In the genomic region with DNA sequence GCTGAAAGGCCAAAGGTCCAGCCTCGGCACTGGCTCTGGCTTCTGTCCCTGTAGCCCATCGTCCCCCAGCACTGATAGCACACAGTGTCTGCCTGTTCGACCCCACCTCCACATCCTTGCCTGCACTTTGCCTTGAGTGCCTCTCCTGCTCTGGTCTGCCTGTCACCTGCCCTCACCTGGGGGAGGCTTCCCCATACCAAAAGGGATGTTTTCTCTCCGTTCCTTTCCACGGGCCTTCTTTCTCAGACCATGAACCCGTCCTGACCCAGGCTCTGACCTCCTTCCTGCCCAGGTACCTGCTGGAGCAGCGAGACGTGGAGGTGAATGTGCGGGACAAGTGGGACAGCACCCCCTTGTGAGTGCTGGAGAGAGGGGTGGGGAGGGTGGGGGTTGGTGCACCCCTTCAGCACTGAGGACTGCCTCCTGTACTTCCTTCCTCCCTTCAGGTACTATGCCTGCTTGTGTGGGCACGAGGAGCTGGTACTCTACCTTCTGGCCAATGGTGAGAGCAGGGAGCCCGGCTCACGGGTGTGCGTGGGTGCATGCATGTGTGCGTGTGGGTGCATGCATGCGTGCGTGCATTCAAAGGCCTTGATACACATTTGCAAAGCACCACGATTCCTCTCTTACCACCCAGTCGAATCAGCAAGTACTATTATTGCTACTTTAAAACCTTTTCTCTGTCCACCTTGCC, we compare ENCODE assay signal across 9 cellular contexts. TPM values are rescaled to one million over a fixed set of nuclear protein-coding genes. Genes with fewer than 3 reads are reported as not detected.
DNase-seq lines count a peak whose midpoint lies in the region; ATAC-seq and TF ChIP-seq lines count a peak whose summit lies in the region.
"Had no signal": no experiment of that assay in that cellular context is flagged by ENCODE, and none has a peak within 500 bp of the region (broad histone marks: within the 10 kb centered on the region; RNA-seq: fewer than 3 reads in every experiment).

No MANE protein-coding gene starts in this region.

- H3K4me3 Mint-ChIP-seq in CD8-positive, alpha-beta memory T cell: peak overlapping the region; percentile 86 to 91 (median 88)
- peak overlapping the region; percentile 87 for H3K4me3 Mint-ChIP-seq in WTC11

- TF ChIP-seq POLR2A in prostate gland (IDR thresholded peaks at IDR 0.05): no peak

- POLR2A ChIA-PET in CD8-positive, alpha-beta memory T cell (lab: Charles Lee): no interaction called here
- POLR2A ChIA-PET in WTC11 (lab: Charles Lee): no interaction called here

- no peaks in the 10 kb centered on the region for H3K9me3 ChIP-seq in CD8-positive, alpha-beta memory T cell (ENCODE audit: low read length)
- H3K9me3 ChIP-seq in prostate gland: no peaks in the 10 kb centered on the region

- no peaks in the 10 kb centered on the region for H3K27me3 ChIP-seq in CD8-positive, alpha-beta memory T cell (ENCODE audit: insufficient read depth, low read length, poor library complexity, severe bottlenecking)
- no peaks in the 10 kb centered on the region for H3K27me3 ChIP-seq in prostate gland (replicated peaks; ENCODE audit: insufficient read depth)

- no peak overlapping the region for H3K27ac ChIP-seq in CD8-positive, alpha-beta memory T cell (ENCODE audit: low read depth, low read length)
- no peak overlapping the region for H3K27ac ChIP-seq in prostate gland
- H3K27ac ChIP-seq: parathyroid adenoma had no signal

- TF ChIP-seq CTCF in WTC11 (IDR thresholded peaks at IDR 0.05) (no peak), foreskin fibroblast (IDR thresholded peaks at IDR 0.05; ENCODE audit: low read depth, low read length) (no peak), prostate gland (IDR thresholded peaks at IDR 0.05) (no peak)

- H3K4me1 Mint-ChIP-seq in CD8-positive, alpha-beta memory T cell: peaks cover 26 to 52% (median 27%) of the 10 kb centered on the region in 3 donors
- H3K4me1 Mint-ChIP-seq in WTC11: peaks cover 12% of the 10 kb centered on the region

- H3K27ac Mint-ChIP-seq in CD8-positive, alpha-beta memory T cell: peak overlapping the region; percentile 83 to 96 (median 92)
- H3K27ac Mint-ChIP-seq in WTC11: no peak overlapping the region

- CTCF ChIA-PET in CD8-positive, alpha-beta memory T cell (lab: Charles Lee): no interaction called here
- CTCF ChIA-PET in WTC11 (lab: Charles Lee): no interaction called here

- peak overlapping the region; percentile 83 for H3K4me3 ChIP-seq in CD8-positive, alpha-beta memory T cell (ENCODE audit: low read length)
- H3K4me3 ChIP-seq in foreskin fibroblast (ENCODE audit: low read depth in 1 of 2, low read length in 2 of 2) (peak overlapping the region; percentile 70 to 73), prostate gland (peak overlapping the region; percentile 72 to 86)

- no peaks in the 10 kb centered on the region for H3K9me3 Mint-ChIP-seq in CD8-positive, alpha-beta memory T cell
- H3K9me3 Mint-ChIP-seq in WTC11: no peaks in the 10 kb centered on the region

- peaks cover 0 to 50% (median 6%) of the 10 kb centered on the region in 3 donors for H3K36me3 Mint-ChIP-seq in CD8-positive, alpha-beta memory T cell
- no peaks in the 10 kb centered on the region for H3K36me3 Mint-ChIP-seq in WTC11

- H3K4me1 ChIP-seq in CD8-positive, alpha-beta memory T cell (ENCODE audit: insufficient read depth, low read length): peaks cover 16% of the 10 kb centered on the region
- no peaks in the 10 kb centered on the region for H3K4me1 ChIP-seq in prostate gland (replicated peaks)

- peak in 1 of 5 donors; percentile 24 for DNase-seq in CD8-positive, alpha-beta memory T cell
- DNase-seq in WTC11 (ENCODE audit: low spot score) (no peak), foreskin fibroblast (no peak), prostate gland (ENCODE audit: low spot score) (no peak), NCI-H510A treated with DMSO at 0.1 percent for 48 hours (lab: John Stamatoyannopoulos, UW) (no peak), MV-4-11 (lab: John Stamatoyannopoulos, UW) (no peak)

- H3K27me3 Mint-ChIP-seq in CD8-positive, alpha-beta memory T cell: peaks cover 0 to 3% of the 10 kb centered on the region in 2 donors
- H3K27me3 Mint-ChIP-seq in WTC11 (ENCODE audit: low read depth): peaks cover 3% of the 10 kb centered on the region

- 78% methylated on average over 18 of the region's 18 CpGs for WGBS in prostate gland

- intact Hi-C loops in prostate gland (cut with DNase I): loop anchor here (10.0 kb wide), 1 partner anchor 381 kb away; a partner anchor contains a TSS

- H3K36me3 ChIP-seq in CD8-positive, alpha-beta memory T cell (ENCODE audit: insufficient read depth, low read length): no peaks in the 10 kb centered on the region
- H3K36me3 ChIP-seq in prostate gland: peaks cover 0 to 8% of the 10 kb centered on the region in 2 donors

- ATAC-seq in WTC11 (no peak), HG03442 (IDR thresholded peaks at IDR 0.05; ENCODE audit: unreplicated experiment) (no peak), GM19351 (IDR thresholded peaks at IDR 0.05; ENCODE audit: unreplicated experiment) (no peak)

TF ChIP-seq in WTC11, 78 proteins besides CTCF, POLR2A, EP300 and RAD21:
- TF ChIP-seq NR2C2 (CRISPR knock-in tag; IDR thresholded peaks at IDR 0.05) (no peak), NFYB (CRISPR knock-in tag; conservative IDR thresholded peaks at IDR 0.05; ENCODE audit: low read depth) (no peak), CBFB (CRISPR knock-in tag; IDR thresholded peaks at IDR 0.05; ENCODE audit: low read depth) (no peak), TP53 (CRISPR knock-in tag; IDR thresholded peaks at IDR 0.05) (no peak), ZNF263 (CRISPR knock-in tag; IDR thresholded peaks at IDR 0.05; ENCODE audit: low read depth) (no peak), FOXJ3 (CRISPR knock-in tag; IDR thresholded peaks at IDR 0.05; ENCODE audit: borderline replicate concordance) (no peak), FOXK1 (CRISPR knock-in tag; IDR thresholded peaks at IDR 0.05) (no peak), JAZF1 (CRISPR knock-in tag; IDR thresholded peaks at IDR 0.05) (no peak), TEAD1 (CRISPR knock-in tag; IDR thresholded peaks at IDR 0.05) (no peak), RORB (CRISPR knock-in tag; IDR thresholded peaks at IDR 0.05) (no peak), RELA (CRISPR knock-in tag; IDR thresholded peaks at IDR 0.05; ENCODE audit: borderline replicate concordance) (no peak), NFATC4 (CRISPR knock-in tag; IDR thresholded peaks at IDR 0.05) (no peak)
- TF ChIP-seq, protein P1, sequence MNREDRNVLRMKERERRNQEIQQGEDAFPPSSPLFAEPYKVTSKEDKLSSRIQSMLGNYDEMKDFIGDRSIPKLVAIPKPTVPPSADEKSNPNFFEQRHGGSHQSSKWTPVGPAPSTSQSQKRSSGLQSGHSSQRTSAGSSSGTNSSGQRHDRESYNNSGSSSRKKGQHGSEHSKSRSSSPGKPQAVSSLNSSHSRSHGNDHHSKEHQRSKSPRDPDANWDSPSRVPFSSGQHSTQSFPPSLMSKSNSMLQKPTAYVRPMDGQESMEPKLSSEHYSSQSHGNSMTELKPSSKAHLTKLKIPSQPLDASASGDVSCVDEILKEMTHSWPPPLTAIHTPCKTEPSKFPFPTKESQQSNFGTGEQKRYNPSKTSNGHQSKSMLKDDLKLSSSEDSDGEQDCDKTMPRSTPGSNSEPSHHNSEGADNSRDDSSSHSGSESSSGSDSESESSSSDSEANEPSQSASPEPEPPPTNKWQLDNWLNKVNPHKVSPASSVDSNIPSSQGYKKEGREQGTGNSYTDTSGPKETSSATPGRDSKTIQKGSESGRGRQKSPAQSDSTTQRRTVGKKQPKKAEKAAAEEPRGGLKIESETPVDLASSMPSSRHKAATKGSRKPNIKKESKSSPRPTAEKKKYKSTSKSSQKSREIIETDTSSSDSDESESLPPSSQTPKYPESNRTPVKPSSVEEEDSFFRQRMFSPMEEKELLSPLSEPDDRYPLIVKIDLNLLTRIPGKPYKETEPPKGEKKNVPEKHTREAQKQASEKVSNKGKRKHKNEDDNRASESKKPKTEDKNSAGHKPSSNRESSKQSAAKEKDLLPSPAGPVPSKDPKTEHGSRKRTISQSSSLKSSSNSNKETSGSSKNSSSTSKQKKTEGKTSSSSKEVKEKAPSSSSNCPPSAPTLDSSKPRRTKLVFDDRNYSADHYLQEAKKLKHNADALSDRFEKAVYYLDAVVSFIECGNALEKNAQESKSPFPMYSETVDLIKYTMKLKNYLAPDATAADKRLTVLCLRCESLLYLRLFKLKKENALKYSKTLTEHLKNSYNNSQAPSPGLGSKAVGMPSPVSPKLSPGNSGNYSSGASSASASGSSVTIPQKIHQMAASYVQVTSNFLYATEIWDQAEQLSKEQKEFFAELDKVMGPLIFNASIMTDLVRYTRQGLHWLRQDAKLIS (CRISPR knock-in tag; IDR thresholded peaks at IDR 0.05; ENCODE audit: borderline replicate concordance): no peak
- TF ChIP-seq, protein P2, sequence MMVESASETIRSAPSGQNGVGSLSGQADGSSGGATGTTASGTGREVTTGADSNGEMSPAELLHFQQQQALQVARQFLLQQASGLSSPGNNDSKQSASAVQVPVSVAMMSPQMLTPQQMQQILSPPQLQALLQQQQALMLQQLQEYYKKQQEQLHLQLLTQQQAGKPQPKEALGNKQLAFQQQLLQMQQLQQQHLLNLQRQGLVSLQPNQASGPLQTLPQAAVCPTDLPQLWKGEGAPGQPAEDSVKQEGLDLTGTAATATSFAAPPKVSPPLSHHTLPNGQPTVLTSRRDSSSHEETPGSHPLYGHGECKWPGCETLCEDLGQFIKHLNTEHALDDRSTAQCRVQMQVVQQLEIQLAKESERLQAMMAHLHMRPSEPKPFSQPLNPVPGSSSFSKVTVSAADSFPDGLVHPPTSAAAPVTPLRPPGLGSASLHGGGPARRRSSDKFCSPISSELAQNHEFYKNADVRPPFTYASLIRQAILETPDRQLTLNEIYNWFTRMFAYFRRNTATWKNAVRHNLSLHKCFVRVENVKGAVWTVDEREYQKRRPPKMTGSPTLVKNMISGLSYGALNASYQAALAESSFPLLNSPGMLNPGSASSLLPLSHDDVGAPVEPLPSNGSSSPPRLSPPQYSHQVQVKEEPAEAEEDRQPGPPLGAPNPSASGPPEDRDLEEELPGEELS (CRISPR knock-in tag; IDR thresholded peaks at IDR 0.05): no peak
- TF ChIP-seq, protein P3, sequence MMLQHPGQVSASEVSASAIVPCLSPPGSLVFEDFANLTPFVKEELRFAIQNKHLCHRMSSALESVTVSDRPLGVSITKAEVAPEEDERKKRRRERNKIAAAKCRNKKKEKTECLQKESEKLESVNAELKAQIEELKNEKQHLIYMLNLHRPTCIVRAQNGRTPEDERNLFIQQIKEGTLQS (CRISPR knock-in tag; conservative IDR thresholded peaks at IDR 0.05): no peak
TF ChIP-seq in WTC11: peak in this region for 0.

RNA-seq across cellular contexts. Expression of a gene that starts 1.5 kb away (rescaled TPM):
- 10 to 100 TPM; 21.7 to 23.1 TPM for total RNA-seq in CD8-positive, alpha-beta memory T cell
- polyA plus RNA-seq in CD8-positive, alpha-beta memory T cell: 64.0 TPM
- total RNA-seq in WTC11 (2021): 9.3 to 12.5 TPM (median 9.9 TPM) in 3 replicates
- total RNA-seq in prostate gland: 10 to 100 TPM; 33.4 to 60.2 TPM

RNA-seq across cellular contexts. Expression of a gene that starts 45.3 kb away (rescaled TPM):
- 1 to 10 TPM; 1.4 to 1.7 TPM for total RNA-seq in CD8-positive, alpha-beta memory T cell
- polyA plus RNA-seq in CD8-positive, alpha-beta memory T cell: 4.7 TPM
- total RNA-seq in WTC11 (2021): 33.6 to 38.8 TPM (median 37.8 TPM) in 3 replicates
- total RNA-seq in prostate gland: 10 to 100 TPM; 63.9 to 73.7 TPM

Comparison
In these comparisons a context has a peak if more than half of its experiments do, and no peak if none do; other contexts are left out.
1. RNA of a gene that starts 45.3 kb away (total RNA-seq): 63.9 to 73.7 TPM in prostate gland and 33.6 to 38.8 TPM in WTC11; 1.4 to 1.7 TPM in CD8-positive, alpha-beta memory T cell; every median in the first group is over 10 times any median in the second.
2. Peak in every context shown above with its lines, with median percentiles within 50 percentile points of each other: H3K4me3 ChIP-seq.